12 cellular contexts compared by ENCODE assay signal in genomic region chr6:138833819-138834539, GRCh38. TPM values are rescaled to one million over a fixed set of nuclear protein-coding genes. Genes with fewer than 3 reads are reported as not detected.
A peak's percentile ranks its signal among the peaks of the same experiment; 100 is the strongest.
DNase-seq lines count a peak whose midpoint lies in the region; ATAC-seq, FAIRE-seq and TF ChIP-seq lines count a peak whose summit lies in the region.
"Had no signal": no experiment of that assay in that cellular context is flagged by ENCODE, and none has a peak within 500 bp of the region (broad histone marks: within the 10 kb centered on the region; RNA-seq: fewer than 3 reads in every experiment).

No MANE protein-coding gene starts in this region.

- H3K36me3 Mint-ChIP-seq in glutamatergic neuron (ENCODE audit: unreplicated experiment) = no peaks in the 10 kb centered on the region

- H3K27me3 Mint-ChIP-seq in glutamatergic neuron (ENCODE audit: unreplicated experiment) = peaks cover 2% of the 10 kb centered on the region
- H3K27me3 Mint-ChIP-seq: activated CD4-positive, alpha-beta T cell treated with anti-CD3 and anti-CD28 coated beads, Interleukin-2, amount 10 ng/mL, durations not matched to agents 7 days and 5 days had no signal

- TF ChIP-seq CTCF in glutamatergic neuron (IDR thresholded peaks at IDR 0.05; ENCODE audit: partially characterized antibody, unreplicated experiment) = no peak

- DNase-seq in NCI-H1417 (lab: John Stamatoyannopoulos, UW) = peak in 2 of 3 experiments; percentile 42 to 79
- peak; percentile 84 for DNase-seq in NCI-H446 treated with DMSO at 0.1 percent for 48 hours (lab: John Stamatoyannopoulos, UW)
- DNase-seq in glutamatergic neuron = no peak
- DNase-seq in superior temporal gyrus (ENCODE audit: extremely low spot score) = peak; percentile 66
- DNase-seq in H54 (ENCODE audit: insufficient read length, low spot score) = no peak
- DNase-seq: activated CD4-positive, alpha-beta T cell treated with anti-CD3 and anti-CD28 coated beads, Interleukin-2, amount 10 ng/mL, durations not matched to agents 7 days and 5 days; foreskin fibroblast had no signal

- peak overlapping the region; percentile 36 for H3K27ac Mint-ChIP-seq in glutamatergic neuron (ENCODE audit: unreplicated experiment)
- H3K27ac Mint-ChIP-seq: activated CD4-positive, alpha-beta T cell treated with anti-CD3 and anti-CD28 coated beads, Interleukin-2, amount 10 ng/mL, durations not matched to agents 7 days and 5 days had no signal

- no peaks in the 10 kb centered on the region for H3K9me3 Mint-ChIP-seq in glutamatergic neuron (ENCODE audit: unreplicated experiment)
- H3K9me3 Mint-ChIP-seq: activated CD4-positive, alpha-beta T cell treated with anti-CD3 and anti-CD28 coated beads, Interleukin-2, amount 10 ng/mL, durations not matched to agents 7 days and 5 days had no signal

- TF ChIP-seq POLR2A in H54 (IDR thresholded peaks at IDR 0.05; ENCODE audit: low read depth, low read length) = no peak

- no peak overlapping the region for H3K4me3 Mint-ChIP-seq in glutamatergic neuron (ENCODE audit: unreplicated experiment)
- H3K4me3 Mint-ChIP-seq: activated CD4-positive, alpha-beta T cell treated with anti-CD3 and anti-CD28 coated beads, Interleukin-2, amount 10 ng/mL, durations not matched to agents 7 days and 5 days had no signal

- no peak for FAIRE-seq in H54 (lab: Jason Lieb, UNC)

- H3K4me1 Mint-ChIP-seq in glutamatergic neuron (ENCODE audit: low read depth, unreplicated experiment) = peaks cover 6% of the 10 kb centered on the region
- H3K4me1 Mint-ChIP-seq: activated CD4-positive, alpha-beta T cell treated with anti-CD3 and anti-CD28 coated beads, Interleukin-2, amount 10 ng/mL, durations not matched to agents 7 days and 5 days had no signal

- ATAC-seq in GM18873 (IDR thresholded peaks at IDR 0.05; ENCODE audit: low FRiP score, unreplicated experiment) = no peak
- ATAC-seq in GM21367 (IDR thresholded peaks at IDR 0.05; ENCODE audit: unreplicated experiment) = no peak
- ATAC-seq in HG02610 (IDR thresholded peaks at IDR 0.05; ENCODE audit: unreplicated experiment) = no peak
- ATAC-seq: HCT116 had no signal

RNA-seq across cellular contexts. Expression of gene ECT2L, which starts 38.1 kb away (rescaled TPM):
- 2.7 TPM for total RNA-seq in glutamatergic neuron (ENCODE audit: unreplicated experiment)
- total RNA-seq: activated CD4-positive, alpha-beta T cell treated with anti-CD3 and anti-CD28 coated beads, Interleukin-2, amount 10 ng/mL, durations not matched to agents 7 days and 5 days; osteocyte had no signal

Comparison
In these comparisons a context has a peak if more than half of its experiments do, and no peak if none do; other contexts are left out.
1. DNase-seq: peak in NCI-H1417 (2 of 3), NCI-H446 treated with DMSO at 0.1 percent for 48 hours (single experiment) and superior temporal gyrus (single experiment); none in glutamatergic neuron (single experiment) and H54 (single experiment).